ENCODE assay signal across 11 cellular contexts in genomic region chr2:150478206-150478974, GRCh38. TPM values are rescaled to one million over a fixed set of nuclear protein-coding genes. Genes with fewer than 3 reads are reported as not detected.
DNase-seq lines count a peak whose midpoint lies in the region; ATAC-seq and TF ChIP-seq lines count a peak whose summit lies in the region.
"Had no signal": no experiment of that assay in that cellular context is flagged by ENCODE, and none has a peak within 500 bp of the region (broad histone marks: within the 10 kb centered on the region; RNA-seq: fewer than 3 reads in every experiment).

No MANE protein-coding gene starts in this region.

- TF ChIP-seq EP300 in sigmoid colon (IDR thresholded peaks at IDR 0.05) = no peak

- H3K4me3 Mint-ChIP-seq in activated T-cell treated with anti-CD3 and anti-CD28 coated beads, Interleukin-2, amount 50 U/mL, for 4 hours = no peak overlapping the region
- H3K4me3 Mint-ChIP-seq: activated CD4-positive, alpha-beta T cell treated with anti-CD3 and anti-CD28 coated beads for 36 hours had no signal

- TF ChIP-seq POLR2A in sigmoid colon (IDR thresholded peaks at IDR 0.05) = no peak

- 17 to 44% methylated on average over 6 of the region's 6 CpGs for WGBS in sigmoid colon, 2 donors
- WGBS in aorta, 2 donors = 27 to 34% methylated on average over 6 of the region's 6 CpGs

- no peak overlapping the region for H3K4me3 ChIP-seq in SJSA1
- peak overlapping the region; percentile 42 to 98 for H3K4me3 ChIP-seq in foreskin fibroblast (ENCODE audit: low read depth in 1 of 2, low read length in 2 of 2)
- no peak overlapping the region for H3K4me3 ChIP-seq in sigmoid colon
- H3K4me3 ChIP-seq in aorta (ENCODE audit: low read length in 2 of 2) = no peak overlapping the region

- no peaks in the 10 kb centered on the region for H3K4me1 Mint-ChIP-seq in activated T-cell treated with anti-CD3 and anti-CD28 coated beads, Interleukin-2, amount 50 U/mL, for 4 hours (ENCODE audit: low read depth)
- H3K4me1 Mint-ChIP-seq: activated CD4-positive, alpha-beta T cell treated with anti-CD3 and anti-CD28 coated beads for 36 hours had no signal

- intact Hi-C loops in sigmoid colon (cut with DNase I) = no loop called here
- intact Hi-C loops in aorta (cut with DNase I) = no loop called here

- DNase-seq in EH (ENCODE audit: low read depth) (peak; percentile 71), SJSA1 (ENCODE audit: low read depth in 1 of 2, low spot score in 2 of 2) (peak in 1 of 2 experiments; percentile 73), foreskin fibroblast (peak in 1 of 2 donors; percentile 46), sigmoid colon (no peak), superior temporal gyrus (ENCODE audit: extremely low spot score) (no peak), aorta (no peak)
- no peak for DNase-seq in activated T-cell treated with anti-CD3 and anti-CD28 coated beads, Interleukin-2, amount 50 U/mL, for 4 hours
- DNase-seq: activated CD4-positive, alpha-beta T cell treated with anti-CD3 and anti-CD28 coated beads for 36 hours; adrenal gland; posterior cingulate gyrus had no signal

- H3K9me3 ChIP-seq in SJSA1 (replicated peaks) (no peaks in the 10 kb centered on the region), sigmoid colon (no peaks in the 10 kb centered on the region), aorta (ENCODE audit: control insufficient read depth, low read length) (no peaks in the 10 kb centered on the region)
- H3K9me3 ChIP-seq: adrenal gland had no signal

- no peaks in the 10 kb centered on the region for H3K9me3 Mint-ChIP-seq in activated T-cell treated with anti-CD3 and anti-CD28 coated beads, Interleukin-2, amount 50 U/mL, for 4 hours

- peak overlapping the region; percentile 59 for H3K27ac ChIP-seq in SJSA1
- H3K27ac ChIP-seq in sigmoid colon = peak overlapping the region; percentile 71 to 96 (median 76)
- H3K27ac ChIP-seq in aorta (ENCODE audit: low read depth in 1 of 2, low read length in 2 of 2) = peak overlapping the region in 1 of 2 donors; percentile 81

- H3K36me3 Mint-ChIP-seq in activated T-cell treated with anti-CD3 and anti-CD28 coated beads, Interleukin-2, amount 50 U/mL, for 4 hours (ENCODE audit: insufficient read depth) = no peaks in the 10 kb centered on the region

- ATAC-seq in HG03565 (IDR thresholded peaks at IDR 0.05; ENCODE audit: unreplicated experiment) (no peak), aorta (ENCODE audit: low FRiP score) (no peak)
- ATAC-seq in activated T-cell treated with anti-CD3 and anti-CD28 coated beads, Interleukin-2, amount 50 U/mL, for 4 hours = no peak
- ATAC-seq: activated CD4-positive, alpha-beta T cell treated with anti-CD3 and anti-CD28 coated beads for 36 hours had no signal

- H3K27me3 ChIP-seq in SJSA1 (replicated peaks) = no peaks in the 10 kb centered on the region; the same call in 1 of the 2 replicates
- H3K27me3 ChIP-seq in sigmoid colon = no peaks in the 10 kb centered on the region
- H3K27me3 ChIP-seq in aorta (ENCODE audit: control insufficient read depth in 1 of 2, insufficient read depth in 2 of 2, low read length in 1 of 2) = no peaks in the 10 kb centered on the region
- H3K27me3 ChIP-seq: adrenal gland had no signal

- TF ChIP-seq CTCF in foreskin fibroblast (IDR thresholded peaks at IDR 0.05; ENCODE audit: low read depth, low read length) (no peak), sigmoid colon (IDR thresholded peaks at IDR 0.05) (no peak)

- H3K4me1 ChIP-seq in SJSA1 (replicated peaks) = peaks cover 98% of the 10 kb centered on the region
- peaks cover 0 to 94% (median 88%) of the 10 kb centered on the region in 4 donors for H3K4me1 ChIP-seq in sigmoid colon
- H3K4me1 ChIP-seq in aorta (ENCODE audit: control insufficient read depth in 1 of 2, insufficient read depth in 2 of 2, low read length in 2 of 2) = peaks cover 8 to 31% of the 10 kb centered on the region in 2 donors

- peaks cover 97% of the 10 kb centered on the region for H3K36me3 ChIP-seq in SJSA1
- peaks cover 0 to 15% (median 0%) of the 10 kb centered on the region in 4 donors for H3K36me3 ChIP-seq in sigmoid colon
- H3K36me3 ChIP-seq in aorta (ENCODE audit: control insufficient read depth in 1 of 2, insufficient read depth in 2 of 2, low read length in 1 of 2) = no peaks in the 10 kb centered on the region

- H3K27me3 Mint-ChIP-seq in activated T-cell treated with anti-CD3 and anti-CD28 coated beads, Interleukin-2, amount 50 U/mL, for 4 hours (ENCODE audit: low read depth) = peaks cover 6% of the 10 kb centered on the region

RNA-seq across cellular contexts. Expression of gene RND3, which starts 9.1 kb away (rescaled TPM):
- total RNA-seq in SJSA1 (2014; rRNA removed; shearing (Covaris generic)) = 170 and 178 TPM in 2 replicates
- total RNA-seq in sigmoid colon (100 to 1,000 TPM in 1 of 4 donors, 10 to 100 TPM in 3; 28.9 to 171 (median 30.5) TPM), aorta (10 to 100 TPM; 24.9 to 67.0 TPM)
- polyA plus RNA-seq in sigmoid colon (10 to 100 TPM; 22.3 to 45.0 (median 41.6) TPM), aorta (10 to 100 TPM; 16.8 to 17.4 TPM)
- total RNA-seq in activated T-cell treated with anti-CD3 and anti-CD28 coated beads, Interleukin-2, amount 50 U/mL, for 4 hours = under 1 TPM in 2 of 3 donors, not detected in 1; 0.16 to 0.58 TPM
- total RNA-seq: activated CD4-positive, alpha-beta T cell treated with anti-CD3 and anti-CD28 coated beads for 36 hours had no signal

Comparison
In these comparisons a context has a peak if more than half of its experiments do, and no peak if none do; other contexts are left out.
1. H3K4me3 ChIP-seq: peak in foreskin fibroblast (2 of 2); none in SJSA1 (single experiment), sigmoid colon (0 of 4) and aorta (0 of 2).
2. RNA of gene RND3, which starts 9.1 kb away (total RNA-seq): 170 to 178 TPM in SJSA1, 24.9 to 67.0 TPM in aorta and 28.9 to 171 TPM in sigmoid colon; 0.16 to 0.58 TPM in activated T-cell treated with anti-CD3 and anti-CD28 coated beads, Interleukin-2, amount 50 U/mL, for 4 hours; every median in the first group is over 10 times any median in the second.